Comparison of ENCODE assay signal across 24 cellular contexts in genomic region chr11:12404461-12404860, GRCh38. TPM values are rescaled to one million over a fixed set of nuclear protein-coding genes. Genes with fewer than 3 reads are reported as not detected.
DNase-seq lines count a peak whose midpoint lies in the region; ATAC-seq and TF ChIP-seq lines count a peak whose summit lies in the region.
"Had no signal": no experiment of that assay in that cellular context is flagged by ENCODE, and none has a peak within 500 bp of the region (broad histone marks: within the 10 kb centered on the region; RNA-seq: fewer than 3 reads in every experiment).

No MANE protein-coding gene starts in this region.

- H3K9me3 Mint-ChIP-seq in chondrocyte (ENCODE audit: low read depth), result no peaks in the 10 kb centered on the region
- H3K9me3 Mint-ChIP-seq: activated CD4-positive, alpha-beta T cell treated with anti-CD3 and anti-CD28 coated beads, Interleukin-2, amount 10 ng/mL, durations not matched to agents 7 days and 5 days; activated naive CD8-positive, alpha-beta T cell treated with anti-CD3 and anti-CD28 coated beads, Interleukin-2, amount 50 U/mL, for 24 hours; activated T-cell treated with anti-CD3 and anti-CD28 coated beads, Interleukin-2, amount 50 U/mL, for 24 hours; neural crest cell; stimulated activated naive CD8-positive, alpha-beta T cell treated with anti-CD3 and anti-CD28 coated beads, Interleukin-15, Interleukin-2, amounts not matched to agents 100 ng/mL and 50 ng/mL, for 24 hours; type B pancreatic cell had no signal

- H3K4me1 Mint-ChIP-seq in chondrocyte (ENCODE audit: low read depth), result peaks cover 71% of the 10 kb centered on the region
- H3K4me1 Mint-ChIP-seq: activated CD4-positive, alpha-beta T cell treated with anti-CD3 and anti-CD28 coated beads, Interleukin-2, amount 10 ng/mL, durations not matched to agents 7 days and 5 days; activated naive CD8-positive, alpha-beta T cell treated with anti-CD3 and anti-CD28 coated beads, Interleukin-2, amount 50 U/mL, for 24 hours had no signal

- peak overlapping the region; percentile 71 to 99 (median 84) for H3K27ac ChIP-seq in transverse colon
- H3K27ac ChIP-seq: lower lobe of right lung had no signal

- H3K27me3 ChIP-seq in transverse colon, result no peaks in the 10 kb centered on the region

- TF ChIP-seq CTCF in chondrocyte (IDR thresholded peaks at IDR 0.05), result no peak
- no peak for TF ChIP-seq CTCF in transverse colon (IDR thresholded peaks at IDR 0.05)

- no peaks in the 10 kb centered on the region for H3K27me3 Mint-ChIP-seq in chondrocyte (ENCODE audit: low read depth)
- H3K27me3 Mint-ChIP-seq: activated CD4-positive, alpha-beta T cell treated with anti-CD3 and anti-CD28 coated beads, Interleukin-2, amount 10 ng/mL, durations not matched to agents 7 days and 5 days; activated T-cell treated with anti-CD3 and anti-CD28 coated beads, Interleukin-2, amount 50 U/mL, for 24 hours; type B pancreatic cell had no signal

- intact Hi-C loops in transverse colon (cut with DNase I; ENCODE audit: low total_unique reads), result loop anchor here (10.0 kb wide), 1 partner anchor 50 kb away; no protein-coding TSS in a partner anchor

- H3K27ac Mint-ChIP-seq in chondrocyte (ENCODE audit: unreplicated experiment), result peak overlapping the region; percentile 93
- H3K27ac Mint-ChIP-seq: activated CD4-positive, alpha-beta T cell treated with anti-CD3 and anti-CD28 coated beads, Interleukin-2, amount 10 ng/mL, durations not matched to agents 7 days and 5 days; activated naive CD8-positive, alpha-beta T cell treated with anti-CD3 and anti-CD28 coated beads, Interleukin-2, amount 50 U/mL, for 24 hours; activated T-cell treated with anti-CD3 and anti-CD28 coated beads, Interleukin-2, amount 50 U/mL, for 24 hours; stimulated activated naive CD8-positive, alpha-beta T cell treated with anti-CD3 and anti-CD28 coated beads, Interleukin-15, Interleukin-2, amounts not matched to agents 100 ng/mL and 50 ng/mL, for 24 hours; type B pancreatic cell had no signal

- WGBS in transverse colon (ENCODE audit: low coverage in 1 of 2), 2 donors, result 71% methylated on average over 3 of the region's 3 CpGs; no CpG with 5 or more reads in 1 of the 2 donors

- H3K9me3 ChIP-seq in transverse colon, result no peaks in the 10 kb centered on the region
- H3K9me3 ChIP-seq: lower lobe of right lung, mucosa of descending colon had no signal

- in situ Hi-C loops in transverse colon (cut with MboI; ENCODE audit: low pct_ligation_motif_present in 1 of 4, low pct_unique_long_range_greater_than_20kb in 1 of 4, low sequenced_read_pairs in 3 of 4), result loop anchor here in 1 of 4 donors (25.0 kb wide), 1 partner anchor 483 kb away; no protein-coding TSS in a partner anchor

- no peaks in the 10 kb centered on the region for H3K36me3 ChIP-seq in transverse colon
- H3K36me3 ChIP-seq: lower lobe of right lung had no signal

- H3K36me3 Mint-ChIP-seq in chondrocyte (ENCODE audit: low read depth), result peaks cover 1% of the 10 kb centered on the region

- no peak for TF ChIP-seq EP300 in transverse colon (IDR thresholded peaks at IDR 0.05; ENCODE audit: low read depth)

- peaks cover 3 to 29% (median 13%) of the 10 kb centered on the region in 4 donors for H3K4me1 ChIP-seq in transverse colon

- ATAC-seq in GM21390 (IDR thresholded peaks at IDR 0.05; ENCODE audit: unreplicated experiment) (no peak), GM19023 (IDR thresholded peaks at IDR 0.05; ENCODE audit: unreplicated experiment) (no peak)
- ATAC-seq: activated naive CD8-positive, alpha-beta T cell treated with anti-CD3 and anti-CD28 coated beads, Interleukin-2, amount 50 U/mL, for 24 hours; K562; lower lobe of right lung; mucosa of descending colon had no signal

- TF ChIP-seq POLR2A in transverse colon (IDR thresholded peaks at IDR 0.05), result no peak

- H3K4me3 Mint-ChIP-seq in chondrocyte (ENCODE audit: unreplicated experiment), result no peak overlapping the region
- H3K4me3 Mint-ChIP-seq: activated CD4-positive, alpha-beta T cell treated with anti-CD3 and anti-CD28 coated beads, Interleukin-2, amount 10 ng/mL, durations not matched to agents 7 days and 5 days; activated naive CD8-positive, alpha-beta T cell treated with anti-CD3 and anti-CD28 coated beads, Interleukin-2, amount 50 U/mL, for 24 hours; activated T-cell treated with anti-CD3 and anti-CD28 coated beads, Interleukin-2, amount 50 U/mL, for 24 hours; neural crest cell; stimulated activated naive CD8-positive, alpha-beta T cell treated with anti-CD3 and anti-CD28 coated beads, Interleukin-15, Interleukin-2, amounts not matched to agents 100 ng/mL and 50 ng/mL, for 24 hours; type B pancreatic cell had no signal

- peak; percentile 45 for DNase-seq in NCI-H446 treated with DMSO at 0.1 percent for 48 hours (lab: John Stamatoyannopoulos, UW)
- no peak for DNase-seq in chondrocyte (ENCODE audit: low spot score)
- DNase-seq in myocyte (ENCODE audit: low read depth), result peak; percentile 42
- DNase-seq in transverse colon, result peak; percentile 33
- DNase-seq in NCI-H1417 treated with DMSO at 0.1 percent for 48 hours (lab: John Stamatoyannopoulos, UW), result no peak
- DNase-seq: activated CD4-positive, alpha-beta T cell treated with anti-CD3 and anti-CD28 coated beads, Interleukin-2, amount 10 ng/mL, durations not matched to agents 7 days and 5 days; activated gamma-delta T cell treated with Interleukin-2 at 50 U/mL for 16 hours; activated naive CD8-positive, alpha-beta T cell treated with anti-CD3 and anti-CD28 coated beads, Interleukin-2, amount 50 U/mL, for 24 hours; activated T-cell treated with anti-CD3 and anti-CD28 coated beads, Interleukin-2, amount 50 U/mL, for 24 hours; COR-L47; DMS79 treated with DMSO at 0.1 percent for 48 hours; kidney; lower lobe of right lung; mucosa of descending colon; NCI-H1417; NCI-H2081 treated with DMSO at 0.1 percent for 48 hours; posterior cingulate gyrus had no signal

- no peak overlapping the region for H3K4me3 ChIP-seq in transverse colon
- H3K4me3 ChIP-seq: K562, lower lobe of right lung, mucosa of descending colon had no signal

RNA-seq across cellular contexts. Expression of gene PARVA, which starts 27.1 kb away (rescaled TPM):
- total RNA-seq in chondrocyte (147 to 170 TPM (median 158 TPM) in 3 replicates), myocyte (70.5 and 74.5 TPM in 2 replicates), transverse colon (10 to 100 TPM; 34.3 to 82.0 (median 45.1) TPM)
- 107 TPM for polyA plus RNA-seq in myocyte (2012)
- total RNA-seq: OCI-LY7 had no signal
- polyA plus RNA-seq: K562 had no signal

Comparison
In these comparisons a context has a peak if more than half of its experiments do, and no peak if none do; other contexts are left out.
1. DNase-seq: peak in NCI-H446 treated with DMSO at 0.1 percent for 48 hours (single experiment), myocyte (single experiment) and transverse colon (single experiment); none in chondrocyte (single experiment) and NCI-H1417 treated with DMSO at 0.1 percent for 48 hours (single experiment).